Comparison of ENCODE assay signal across 28 cellular contexts in genomic region chr7:136254148-136254547, GRCh38.
"Had no signal": no experiment of that assay in that cellular context is flagged by ENCODE, and none has a peak within 500 bp of the region (broad histone marks: within the 10 kb centered on the region; RNA-seq: fewer than 3 reads in every experiment).

No MANE protein-coding gene starts in this region.

- H3K27ac Mint-ChIP-seq: dendritic cell treated with granulocyte-macrophage colony-stimulating factor and Interleukin-4, amounts not matched to agents 40 ng/mL and 50 ng/mL, for 4 days; effector memory CD8-positive, alpha-beta T cell; endodermal cell; mesothelial cell of epicardium had no signal

- H3K36me3 ChIP-seq: colonic mucosa, esophagus squamous epithelium, gastrocnemius medialis, heart right ventricle, left lung, lower lobe of right lung had no signal

- H3K27ac ChIP-seq: colonic mucosa, epithelial cell of prostate, esophagus squamous epithelium, gastrocnemius medialis, heart right ventricle, left lung, lower lobe of right lung had no signal

- H3K9me3 ChIP-seq: colonic mucosa, esophagus squamous epithelium, gastrocnemius medialis, lower lobe of right lung, mucosa of descending colon had no signal

- H3K4me1 Mint-ChIP-seq: endodermal cell, naive B cell had no signal

- H3K4me1 ChIP-seq: colonic mucosa, esophagus squamous epithelium, gastrocnemius medialis, heart right ventricle, left lung, lower lobe of right lung had no signal

- DNase-seq: colonic mucosa; cortex of kidney; effector CD8-positive, alpha-beta T cell; effector memory CD8-positive, alpha-beta T cell; endodermal cell; erythroblast; esophagus squamous epithelium; foreskin fibroblast; foreskin melanocyte; gastrocnemius medialis; glutamatergic neuron; head of caudate nucleus; heart right ventricle; hippocampal formation; left cardiac atrium; left lung; left ventricle myocardium superior; lower lobe of right lung; mesenchymal stem cell; mucosa of descending colon; naive B cell had no signal

- H3K27me3 ChIP-seq: colonic mucosa, esophagus squamous epithelium, gastrocnemius medialis, heart right ventricle, left lung had no signal

- H3K4me3 ChIP-seq: colonic mucosa, esophagus squamous epithelium, gastrocnemius medialis, heart right ventricle, left lung, lower lobe of right lung, mucosa of descending colon had no signal

- H3K36me3 Mint-ChIP-seq: mesothelial cell of epicardium had no signal

- FAIRE-seq: endometrium, islet of Langerhans, keratinocyte had no signal

- ATAC-seq: effector memory CD8-positive, alpha-beta T cell; esophagus mucosa; gastrocnemius medialis; heart right ventricle; left cardiac atrium; left lung; left ventricle myocardium superior; lower lobe of right lung; mucosa of descending colon had no signal

- H3K4me3 Mint-ChIP-seq: dendritic cell treated with granulocyte-macrophage colony-stimulating factor and Interleukin-4, amounts not matched to agents 40 ng/mL and 50 ng/mL, for 4 days; effector memory CD8-positive, alpha-beta T cell; endodermal cell; mesothelial cell of epicardium; naive B cell had no signal

- H3K27me3 Mint-ChIP-seq: dendritic cell treated with granulocyte-macrophage colony-stimulating factor and Interleukin-4, amounts not matched to agents 40 ng/mL and 50 ng/mL, for 4 days; effector memory CD8-positive, alpha-beta T cell; naive B cell had no signal
